ENCODE assay signal across 33 cellular contexts in the genomic region with DNA sequence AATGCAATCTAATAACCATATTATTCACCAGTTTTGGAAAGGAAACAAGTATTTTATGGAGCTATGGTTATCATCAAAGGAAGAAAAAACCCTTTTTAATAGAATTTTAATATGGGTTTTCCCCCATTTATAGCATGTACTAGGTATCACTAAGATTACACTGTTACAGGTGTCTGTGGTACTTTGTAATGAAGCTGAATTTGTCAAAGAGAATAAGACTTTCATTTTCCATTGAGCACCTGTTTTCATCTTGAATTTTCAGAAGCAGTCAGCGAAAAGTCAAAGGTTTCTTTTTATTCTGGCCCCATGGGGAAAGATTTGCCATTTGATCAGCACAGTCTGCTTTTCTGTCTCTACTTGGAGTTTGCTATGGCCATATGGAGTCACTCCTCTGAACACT.
"Had no signal": no experiment of that assay in that cellular context is flagged by ENCODE, and none has a peak within 500 bp of the region (broad histone marks: within the 10 kb centered on the region; RNA-seq: fewer than 3 reads in every experiment).

No MANE protein-coding gene starts in this region.

- H3K4me1 ChIP-seq: adrenal gland, body of pancreas, esophagus muscularis mucosa, foreskin keratinocyte, gastrocnemius medialis, heart right ventricle had no signal

- H3K4me1 Mint-ChIP-seq: activated CD4-positive, alpha-beta T cell treated with anti-CD3 and anti-CD28 coated beads for 36 hours; activated CD4-positive, alpha-beta T cell treated with anti-CD3 and anti-CD28 coated beads, Interleukin-2, amount 10 ng/mL, durations not matched to agents 24 days and 14 days; activated CD8-positive, alpha-beta memory T cell treated with anti-CD3 and anti-CD28 coated beads, Interleukin-2, amount 10 ng/mL, durations not matched to agents 7 days and 5 days; activated naive CD4-positive, alpha-beta T cell treated with anti-CD3 and anti-CD28 coated beads, Interleukin-2, amount 50 U/mL, for 24 hours; activated naive CD8-positive, alpha-beta T cell treated with anti-CD3 and anti-CD28 coated beads for 36 hours; activated naive CD8-positive, alpha-beta T cell treated with anti-CD3 and anti-CD28 coated beads, Interleukin-2, amount 50 U/mL, for 24 hours; activated T-helper 17 cell treated with anti-CD3 and anti-CD28 coated beads, Interleukin-2, amount 50 U/mL, for 72 hours; WTC11 had no signal

- H3K9me3 Mint-ChIP-seq: activated CD4-positive, alpha-beta memory T cell treated with anti-CD3 and anti-CD28 coated beads for 36 hours; activated CD4-positive, alpha-beta T cell treated with anti-CD3 and anti-CD28 coated beads, Interleukin-2, amount 10 ng/mL, durations not matched to agents 24 days and 14 days; activated naive CD4-positive, alpha-beta T cell treated with anti-CD3 and anti-CD28 coated beads, Interleukin-2, amount 50 U/mL, for 24 hours; activated naive CD8-positive, alpha-beta T cell treated with anti-CD3 and anti-CD28 coated beads for 36 hours; activated naive CD8-positive, alpha-beta T cell treated with anti-CD3 and anti-CD28 coated beads, Interleukin-2, amount 50 U/mL, for 24 hours; activated T-helper 17 cell treated with anti-CD3 and anti-CD28 coated beads, Interleukin-2, amount 50 U/mL, for 72 hours; effector memory CD8-positive, alpha-beta T cell; WTC11 had no signal

- H3K79me2 ChIP-seq: hepatocyte had no signal

- DNase-seq: activated CD4-positive, alpha-beta memory T cell treated with anti-CD3 and anti-CD28 coated beads for 36 hours; activated CD4-positive, alpha-beta T cell treated with anti-CD3 and anti-CD28 coated beads for 36 hours; activated CD4-positive, alpha-beta T cell treated with anti-CD3 and anti-CD28 coated beads, Interleukin-2, amount 10 ng/mL, durations not matched to agents 24 days and 14 days; activated CD4-positive, CD25-positive, alpha-beta regulatory T cell treated with anti-CD3 and anti-CD28 coated beads, Interleukin-2, amount 50 U/mL, for 72 hours; activated CD8-positive, alpha-beta memory T cell treated with anti-CD3 and anti-CD28 coated beads, Interleukin-2, amount 10 ng/mL, durations not matched to agents 7 days and 5 days; activated CD8-positive, alpha-beta memory T cell treated with anti-CD3 and anti-CD28 coated beads, Interleukin-2, amount 50 U/mL, for 4 hours; activated CD8-positive, alpha-beta T cell treated with anti-CD3 and anti-CD28 coated beads, Interleukin-2, amount 10 ng/mL, durations not matched to agents 7 days and 5 days; activated effector memory CD4-positive, alpha-beta T cell treated with Interleukin-2 at 50 U/mL for 16 hours; activated gamma-delta T cell treated with Interleukin-2 at 50 U/mL for 16 hours; activated naive CD4-positive, alpha-beta T cell treated with Interleukin-2 at 50 U/mL for 16 hours; activated naive CD8-positive, alpha-beta T cell treated with anti-CD3 and anti-CD28 coated beads for 36 hours; activated naive CD8-positive, alpha-beta T cell treated with anti-CD3 and anti-CD28 coated beads, Interleukin-2, amount 50 U/mL, for 24 hours; activated T-cell treated with anti-CD3 and anti-CD28 coated beads, Interleukin-2, amount 50 U/mL, for 1 hour; adrenal gland; amygdala; aorta; body of pancreas; caudate nucleus; cortex of kidney; dermis blood vessel endothelial cell; effector CD4-positive, alpha-beta T cell; effector memory CD8-positive, alpha-beta T cell; erythroblast; foreskin keratinocyte; gastrocnemius medialis; heart right ventricle; T-helper 2 cell had no signal

- H3K36me3 ChIP-seq: adrenal gland, esophagus muscularis mucosa, gastrocnemius medialis, heart right ventricle had no signal

- ATAC-seq: activated CD4-positive, alpha-beta T cell treated with anti-CD3 and anti-CD28 coated beads for 36 hours; activated CD8-positive, alpha-beta memory T cell treated with anti-CD3 and anti-CD28 coated beads, Interleukin-2, amount 10 ng/mL, durations not matched to agents 7 days and 5 days; activated CD8-positive, alpha-beta T cell treated with anti-CD3 and anti-CD28 coated beads, Interleukin-2, amount 10 ng/mL, durations not matched to agents 7 days and 5 days; activated naive CD8-positive, alpha-beta T cell treated with anti-CD3 and anti-CD28 coated beads, Interleukin-2, amount 50 U/mL, for 24 hours; activated T-helper 17 cell treated with anti-CD3 and anti-CD28 coated beads, Interleukin-2, amount 50 U/mL, for 72 hours; body of pancreas; effector memory CD8-positive, alpha-beta T cell; foreskin keratinocyte; gastrocnemius medialis; heart right ventricle; WTC11 had no signal

- H3K36me3 Mint-ChIP-seq: activated CD4-positive, alpha-beta memory T cell treated with anti-CD3 and anti-CD28 coated beads for 36 hours; activated CD8-positive, alpha-beta memory T cell treated with anti-CD3 and anti-CD28 coated beads, Interleukin-2, amount 10 ng/mL, durations not matched to agents 7 days and 5 days; activated naive CD4-positive, alpha-beta T cell treated with anti-CD3 and anti-CD28 coated beads, Interleukin-2, amount 50 U/mL, for 24 hours; activated naive CD8-positive, alpha-beta T cell treated with anti-CD3 and anti-CD28 coated beads for 36 hours; WTC11 had no signal

- H3K27me3 Mint-ChIP-seq: activated CD4-positive, alpha-beta T cell treated with anti-CD3 and anti-CD28 coated beads, Interleukin-2, amount 10 ng/mL, durations not matched to agents 24 days and 14 days; activated CD8-positive, alpha-beta memory T cell treated with anti-CD3 and anti-CD28 coated beads, Interleukin-2, amount 10 ng/mL, durations not matched to agents 7 days and 5 days; activated naive CD8-positive, alpha-beta T cell treated with anti-CD3 and anti-CD28 coated beads for 36 hours had no signal

- H2AFZ ChIP-seq: hepatocyte had no signal

- H3K27me3 ChIP-seq: adrenal gland, body of pancreas, esophagus muscularis mucosa, foreskin keratinocyte, gastrocnemius medialis, heart right ventricle, hepatocyte had no signal

- H3K9me3 ChIP-seq: adrenal gland, body of pancreas, esophagus muscularis mucosa, gastrocnemius medialis, heart right ventricle had no signal

- H3K27ac ChIP-seq: adrenal gland, body of pancreas, esophagus muscularis mucosa, foreskin keratinocyte, gastrocnemius medialis, heart right ventricle, hepatocyte, VCaP had no signal

- H3K4me2 ChIP-seq: hepatocyte had no signal

- H3K4me3 Mint-ChIP-seq: activated CD4-positive, alpha-beta memory T cell treated with anti-CD3 and anti-CD28 coated beads for 36 hours; activated CD4-positive, alpha-beta T cell treated with anti-CD3 and anti-CD28 coated beads for 36 hours; activated CD4-positive, alpha-beta T cell treated with anti-CD3 and anti-CD28 coated beads, Interleukin-2, amount 10 ng/mL, durations not matched to agents 24 days and 14 days; activated CD8-positive, alpha-beta memory T cell treated with anti-CD3 and anti-CD28 coated beads, Interleukin-2, amount 10 ng/mL, durations not matched to agents 7 days and 5 days; activated CD8-positive, alpha-beta T cell treated with anti-CD3 and anti-CD28 coated beads, Interleukin-2, amount 10 ng/mL, durations not matched to agents 7 days and 5 days; activated naive CD4-positive, alpha-beta T cell treated with anti-CD3 and anti-CD28 coated beads, Interleukin-2, amount 50 U/mL, for 24 hours; activated naive CD8-positive, alpha-beta T cell treated with anti-CD3 and anti-CD28 coated beads for 36 hours; activated naive CD8-positive, alpha-beta T cell treated with anti-CD3 and anti-CD28 coated beads, Interleukin-2, amount 50 U/mL, for 24 hours; activated T-helper 17 cell treated with anti-CD3 and anti-CD28 coated beads, Interleukin-2, amount 50 U/mL, for 72 hours; effector memory CD8-positive, alpha-beta T cell; WTC11 had no signal

- H3K4me3 ChIP-seq: adrenal gland, body of pancreas, esophagus muscularis mucosa, gastrocnemius medialis, heart right ventricle, hepatocyte had no signal
